In the genomic region with DNA sequence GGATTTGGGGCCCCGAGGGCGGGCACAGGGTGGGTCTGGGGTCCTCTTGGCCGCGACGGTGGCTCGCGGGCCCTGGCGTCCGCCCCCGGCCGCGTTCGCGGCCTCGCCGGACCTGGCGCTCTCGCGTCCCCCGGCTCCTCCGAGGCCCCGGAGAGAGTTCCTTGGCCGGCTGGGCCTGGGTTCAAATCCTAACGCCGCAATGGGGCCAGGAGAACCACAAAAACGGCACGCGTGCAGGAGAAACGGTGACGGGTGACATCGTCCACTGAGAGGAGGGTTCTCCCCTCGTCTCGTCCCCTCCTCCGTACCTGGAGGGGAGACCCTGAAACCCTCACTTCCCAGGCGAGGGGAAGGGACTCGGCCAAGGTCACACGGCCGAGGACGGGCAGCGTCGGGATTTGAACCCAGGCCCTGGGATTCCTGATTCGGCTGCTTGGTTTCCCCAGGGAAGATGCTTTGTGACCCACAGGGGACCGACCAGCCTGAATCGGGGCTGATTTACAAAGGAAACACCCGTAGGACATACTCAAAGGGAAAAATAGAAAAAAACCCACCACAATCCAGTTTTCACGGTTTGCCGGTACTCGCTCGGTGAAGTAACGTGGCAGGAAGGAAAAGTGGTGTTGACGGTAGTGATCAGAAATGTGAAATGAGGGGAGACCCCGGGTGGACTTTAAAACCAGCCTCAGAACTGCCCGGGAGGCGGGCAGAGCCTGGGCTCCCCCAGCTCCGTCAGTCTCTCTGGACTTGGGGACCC, we compare ENCODE assay signal across 6 cellular contexts. TPM values are rescaled to one million over a fixed set of nuclear protein-coding genes. Genes with fewer than 3 reads are reported as not detected.
DNase-seq lines count a peak whose midpoint lies in the region; ATAC-seq and TF ChIP-seq lines count a peak whose summit lies in the region.

No MANE protein-coding gene starts in this region.

- no peaks in the 10 kb centered on the region for H3K27me3 Mint-ChIP-seq in natural killer cell treated with Interleukin-12 subunit alpha and Interleukin-12 subunit beta and Interleukin-15 and Interleukin-18, amount 100 ng/mL, for 72 hours

- WGBS in body of pancreas, 2 donors, result 0% methylated on average over 13 to 53 of the region's 55 CpGs

- POLR2A ChIA-PET in AG04450 (lab: Yijun Ruan, JAX), result interaction anchor here (0.6 to 1.7 kb wide), 9 partner anchors 19 to 1861 kb away, joined by 3 to 8 read pairs (median 4); a partner anchor contains a TSS

- H3K36me3 Mint-ChIP-seq in natural killer cell treated with Interleukin-12 subunit alpha and Interleukin-12 subunit beta and Interleukin-15 and Interleukin-18, amount 100 ng/mL, for 72 hours, result peaks cover 42% of the 10 kb centered on the region

- ATAC-seq in HG03439 (IDR thresholded peaks at IDR 0.05; ENCODE audit: unreplicated experiment) (peak; percentile 10), body of pancreas (no peak)
- ATAC-seq in natural killer cell treated with Interleukin-12 subunit alpha and Interleukin-12 subunit beta and Interleukin-15 and Interleukin-18, amount 100 ng/mL, for 72 hours, result peak in 1 of 2 donors; percentile 2

- intact Hi-C loops in body of pancreas (cut with DNase I), result no loop called here

- TF ChIP-seq POLR2A in body of pancreas (IDR thresholded peaks at IDR 0.05), result no peak

- H3K4me1 Mint-ChIP-seq in natural killer cell treated with Interleukin-12 subunit alpha and Interleukin-12 subunit beta and Interleukin-15 and Interleukin-18, amount 100 ng/mL, for 72 hours (ENCODE audit: low read depth in 2 of 2), result peaks cover 56 to 68% of the 10 kb centered on the region in 2 donors

- H3K27ac ChIP-seq in AG04450 (ENCODE audit: low read depth, low read length) (peak overlapping the region; percentile 83), body of pancreas (peak overlapping the region; percentile 87 to 96 (median 95))

- peak overlapping the region; percentile 100 for H3K4me3 ChIP-seq in AG04450 (ENCODE audit: low read depth, low read length)
- peak overlapping the region; percentile 84 to 97 for H3K4me3 ChIP-seq in body of pancreas

- no peaks in the 10 kb centered on the region; the same call in 1 of the 2 replicates for H3K9me3 ChIP-seq in AG04450 (ENCODE audit: control insufficient read depth, insufficient read depth, low read length)
- no peaks in the 10 kb centered on the region for H3K9me3 ChIP-seq in body of pancreas

- peaks cover 2 to 4% of the 10 kb centered on the region in 2 donors for H3K36me3 ChIP-seq in body of pancreas (replicated peaks in 1 of 2; ENCODE audit: insufficient read depth in 1 of 2, low read depth in 2 of 2)

- H3K4me1 ChIP-seq in body of pancreas, result peaks cover 65% of the 10 kb centered on the region

- H3K27me3 ChIP-seq in AG04450 (ENCODE audit: control insufficient read depth, insufficient read depth, low read length) (no peaks in the 10 kb centered on the region), body of pancreas (no peaks in the 10 kb centered on the region)

- H3K9me3 Mint-ChIP-seq in natural killer cell treated with Interleukin-12 subunit alpha and Interleukin-12 subunit beta and Interleukin-15 and Interleukin-18, amount 100 ng/mL, for 72 hours, result no peaks in the 10 kb centered on the region

- peak overlapping the region; percentile 99 for H3K4me3 Mint-ChIP-seq in natural killer cell treated with Interleukin-12 subunit alpha and Interleukin-12 subunit beta and Interleukin-15 and Interleukin-18, amount 100 ng/mL, for 72 hours

- DNase-seq in AG04450 (ENCODE audit: low read depth, low spot score) (no peak), body of pancreas (peak in 2 of 4 donors; percentile 19 to 20), mesenteric fat pad (ENCODE audit: low spot score) (no peak), GM10266 (ENCODE audit: extremely low spot score) (no peak)
- no peak for DNase-seq in natural killer cell treated with Interleukin-12 subunit alpha and Interleukin-12 subunit beta and Interleukin-15 and Interleukin-18, amount 100 ng/mL, for 72 hours (ENCODE audit: low spot score)

- CTCF ChIA-PET in AG04450 (lab: Charles Lee), result interaction anchor here (0.6 to 0.9 kb wide), 2 partner anchors 10 to 33 kb away, joined by 3 read pairs; no protein-coding TSS in a partner anchor

- TF ChIP-seq CTCF in AG04450 (IDR thresholded peaks at IDR 0.05; ENCODE audit: low read depth, low read length), result no peak
- no peak for TF ChIP-seq CTCF in body of pancreas (IDR thresholded peaks at IDR 0.05)
- no peak for TF ChIP-seq CTCF in GM10266 (IDR thresholded peaks at IDR 0.05; ENCODE audit: control insufficient read depth, insufficient read depth, low read depth, missing control alignments)

- peak overlapping the region; percentile 100 for H3K27ac Mint-ChIP-seq in natural killer cell treated with Interleukin-12 subunit alpha and Interleukin-12 subunit beta and Interleukin-15 and Interleukin-18, amount 100 ng/mL, for 72 hours

RNA-seq across cellular contexts. Expression of a gene that starts 0.7 kb away (rescaled TPM):
- polyA plus RNA-seq in AG04450 (2011; rRNA removed), result 28.0 and 34.0 TPM in 2 replicates
- 19.7 and 23.5 TPM in 2 replicates for polyA minus RNA-seq in AG04450 (2011; rRNA and poly(A)+ RNA removed)
- total RNA-seq in body of pancreas (100 to 1,000 TPM in 1 of 2 donors, 10 to 100 TPM in 1; 49.8 to 244 TPM), mesenteric fat pad (69.9 TPM)
- 100 to 1,000 TPM; 126 to 190 TPM for total RNA-seq in natural killer cell treated with Interleukin-12 subunit alpha and Interleukin-12 subunit beta and Interleukin-15 and Interleukin-18, amount 100 ng/mL, for 72 hours

RNA-seq across cellular contexts. Expression of a gene that starts 1.0 kb away (rescaled TPM):
- polyA plus RNA-seq in AG04450 (2011; rRNA removed), result 17.4 and 24.4 TPM in 2 replicates
- 28.8 and 33.2 TPM in 2 replicates for polyA minus RNA-seq in AG04450 (2011; rRNA and poly(A)+ RNA removed)
- total RNA-seq in body of pancreas, result 100 to 1,000 TPM in 1 of 2 donors, 10 to 100 TPM in 1; 38.7 to 104 TPM
- 100 to 1,000 TPM; 116 to 204 TPM for total RNA-seq in natural killer cell treated with Interleukin-12 subunit alpha and Interleukin-12 subunit beta and Interleukin-15 and Interleukin-18, amount 100 ng/mL, for 72 hours
- 64.6 TPM for total RNA-seq in mesenteric fat pad

RNA-seq across cellular contexts. Expression of a gene that starts 55.8 kb away (rescaled TPM):
- 0.04 TPM in 1 of 2 replicates, not detected in the other for polyA plus RNA-seq in AG04450 (2011; rRNA removed)
- polyA minus RNA-seq in AG04450 (2011; rRNA and poly(A)+ RNA removed), result not detected in 2 replicates
- under 1 TPM in 1 of 2 donors, not detected in 1; 0.52 TPM for total RNA-seq in body of pancreas
- total RNA-seq in natural killer cell treated with Interleukin-12 subunit alpha and Interleukin-12 subunit beta and Interleukin-15 and Interleukin-18, amount 100 ng/mL, for 72 hours, result 1 to 10 TPM in 1 of 2 donors, under 1 TPM in 1; 0.57 to 2.6 TPM
- total RNA-seq in mesenteric fat pad, result 0.48 TPM

RNA-seq across cellular contexts. Expression of a gene that starts 56.7 kb away (rescaled TPM):
- polyA plus RNA-seq in AG04450 (2011; rRNA removed), result 25.2 and 39.3 TPM in 2 replicates
- polyA minus RNA-seq in AG04450 (2011; rRNA and poly(A)+ RNA removed), result 8.0 and 8.5 TPM in 2 replicates
- total RNA-seq in body of pancreas (10 to 100 TPM; 14.5 to 14.8 TPM), mesenteric fat pad (75.4 TPM)
- 10 to 100 TPM; 40.7 to 41.4 TPM for total RNA-seq in natural killer cell treated with Interleukin-12 subunit alpha and Interleukin-12 subunit beta and Interleukin-15 and Interleukin-18, amount 100 ng/mL, for 72 hours

RNA-seq across cellular contexts. Expression of a gene that starts 57.3 kb away (rescaled TPM):
- polyA plus RNA-seq in AG04450 (2011; rRNA removed), result 4.9 and 7.0 TPM in 2 replicates
- 2.3 and 2.4 TPM in 2 replicates for polyA minus RNA-seq in AG04450 (2011; rRNA and poly(A)+ RNA removed)
- total RNA-seq in body of pancreas, result 10 to 100 TPM; 11.9 to 21.8 TPM
- 1 to 10 TPM; 1.8 to 3.6 TPM for total RNA-seq in natural killer cell treated with Interleukin-12 subunit alpha and Interleukin-12 subunit beta and Interleukin-15 and Interleukin-18, amount 100 ng/mL, for 72 hours
- total RNA-seq in mesenteric fat pad, result 4.0 TPM
